In the genomic region with DNA sequence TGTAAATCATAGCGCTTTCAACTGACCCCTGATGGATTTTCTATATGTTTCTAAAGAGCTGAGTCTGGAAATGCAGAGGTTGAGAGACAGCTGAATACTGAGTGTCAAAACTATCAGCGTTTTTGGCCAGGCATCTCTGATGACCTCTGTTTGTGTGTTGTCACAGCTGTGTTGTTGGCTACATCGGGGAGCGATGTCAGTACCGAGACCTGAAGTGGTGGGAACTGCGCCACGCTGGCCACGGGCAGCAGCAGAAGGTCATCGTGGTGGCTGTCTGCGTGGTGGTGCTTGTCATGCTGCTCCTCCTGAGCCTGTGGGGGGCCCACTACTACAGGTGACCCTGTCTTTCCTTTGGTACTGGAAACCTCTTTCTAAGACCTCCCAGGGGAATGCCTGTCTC, we compare ENCODE assay signal across 12 cellular contexts.
DNase-seq lines count a peak whose midpoint lies in the region; ATAC-seq and TF ChIP-seq lines count a peak whose summit lies in the region.
"Had no signal": no experiment of that assay in that cellular context is flagged by ENCODE, and none has a peak within 500 bp of the region (broad histone marks: within the 10 kb centered on the region; RNA-seq: fewer than 3 reads in every experiment).

No MANE protein-coding gene starts in this region.

- DNase-seq in cardiac muscle cell (ENCODE audit: low read depth in 1 of 2, low spot score in 1 of 2) (no peak), left cardiac atrium (no peak), SK-N-MC (ENCODE audit: low read depth, low spot score) (no peak), mesenchymal stem cell (no peak), smooth muscle cell (lab: John Stamatoyannopoulos, UW; ENCODE audit: unreplicated experiment) (no peak)
- DNase-seq: NCI-H1436 treated with DMSO at 0.1 percent for 48 hours, NCI-H187 treated with DMSO at 0.1 percent for 48 hours, NCI-H524 treated with DMSO at 0.1 percent for 48 hours had no signal

- no peak overlapping the region for H4K91ac ChIP-seq in mesenchymal stem cell (ENCODE audit: low read length)

- no peaks in the 10 kb centered on the region for H3K79me1 ChIP-seq in mesenchymal stem cell (replicated peaks; ENCODE audit: low read length, poor library complexity, severe bottlenecking)

- ATAC-seq in left cardiac atrium (no peak), GM19455 (IDR thresholded peaks at IDR 0.05; ENCODE audit: unreplicated experiment) (no peak), HG02678 (IDR thresholded peaks at IDR 0.05; ENCODE audit: unreplicated experiment) (no peak), HG02973 (IDR thresholded peaks at IDR 0.05; ENCODE audit: unreplicated experiment) (no peak)

- H2AK5ac ChIP-seq in mesenchymal stem cell (ENCODE audit: low read length, severe bottlenecking), result no peak overlapping the region

- no peak overlapping the region for H3K14ac ChIP-seq in mesenchymal stem cell (ENCODE audit: low read length in 2 of 2)

- H3K4me3 ChIP-seq in cardiac muscle cell, result no peak overlapping the region
- no peak overlapping the region for H3K4me3 ChIP-seq in SK-N-MC
- H3K4me3 ChIP-seq in mesenchymal stem cell (ENCODE audit: insufficient read depth in 1 of 2, low read depth in 1 of 2, low read length in 2 of 2), result no peak overlapping the region
- H3K4me3 ChIP-seq in smooth muscle cell, result no peak overlapping the region

- H3K27me3 ChIP-seq in cardiac muscle cell (no peaks in the 10 kb centered on the region), mesenchymal stem cell (ENCODE audit: control insufficient read depth in 1 of 2, insufficient read depth in 1 of 2, low read length in 2 of 2) (no peaks in the 10 kb centered on the region), smooth muscle cell (ENCODE audit: low read depth) (no peaks in the 10 kb centered on the region)

- H3K9me3 ChIP-seq in cardiac muscle cell (ENCODE audit: low read depth) (no peaks in the 10 kb centered on the region), SK-N-MC (ENCODE audit: low read depth, low read length) (no peaks in the 10 kb centered on the region), mesenchymal stem cell (ENCODE audit: control insufficient read depth, low read length) (no peaks in the 10 kb centered on the region), smooth muscle cell (replicated peaks; ENCODE audit: low read depth) (no peaks in the 10 kb centered on the region)

- no peaks in the 10 kb centered on the region for H3F3A ChIP-seq in smooth muscle cell (ENCODE audit: low read depth)

- H3K36me3 ChIP-seq in cardiac muscle cell, result no peaks in the 10 kb centered on the region
- no peaks in the 10 kb centered on the region for H3K36me3 ChIP-seq in SK-N-MC (ENCODE audit: insufficient read depth, low read length)
- no peaks in the 10 kb centered on the region for H3K36me3 ChIP-seq in mesenchymal stem cell (ENCODE audit: control insufficient read depth in 1 of 2, insufficient read depth in 2 of 2, low read depth in 1 of 2, low read length in 2 of 2)
- H3K36me3 ChIP-seq in smooth muscle cell (ENCODE audit: low read depth), result no peaks in the 10 kb centered on the region

- no peak overlapping the region for H3K23ac ChIP-seq in mesenchymal stem cell (ENCODE audit: low read length in 2 of 2)

- no peak overlapping the region for H3K4me2 ChIP-seq in mesenchymal stem cell (ENCODE audit: low read length, poor library complexity, severe bottlenecking)
- peak overlapping the region; percentile 40 for H3K4me2 ChIP-seq in smooth muscle cell

- H2AFZ ChIP-seq in mesenchymal stem cell (ENCODE audit: low read depth, low read length), result no peak overlapping the region
- peak overlapping the region; percentile 76 for H2AFZ ChIP-seq in smooth muscle cell (ENCODE audit: low read depth)

- no peak overlapping the region for H3K9ac ChIP-seq in SK-N-MC (ENCODE audit: insufficient read length)
- H3K9ac ChIP-seq in mesenchymal stem cell (ENCODE audit: low read length), result no peak overlapping the region
- no peak overlapping the region for H3K9ac ChIP-seq in smooth muscle cell (ENCODE audit: low read depth)

- intact Hi-C loops in left cardiac atrium (cut with DNase I), result loop anchor here in 1 of 2 donors (2.0 kb wide), 1 partner anchor 511 kb away; no protein-coding TSS in a partner anchor

- H4K8ac ChIP-seq in mesenchymal stem cell (ENCODE audit: low read length), result peak overlapping the region; percentile 19

- no peak overlapping the region for H2BK12ac ChIP-seq in mesenchymal stem cell (ENCODE audit: low read length in 2 of 2)

- no peak overlapping the region for H2BK120ac ChIP-seq in mesenchymal stem cell (ENCODE audit: low read depth, low read length)

- H2BK15ac ChIP-seq in mesenchymal stem cell (ENCODE audit: low read depth, poor library complexity, severe bottlenecking), result no peak overlapping the region

- peak overlapping the region; percentile 64 for H3K27ac ChIP-seq in cardiac muscle cell
- H3K27ac ChIP-seq in SK-N-MC, result peak overlapping the region; percentile 32; the same call in 1 of the 2 replicates
- no peak overlapping the region for H3K27ac ChIP-seq in mesenchymal stem cell (ENCODE audit: low read length, poor library complexity, severe bottlenecking)
- no peak overlapping the region for H3K27ac ChIP-seq in smooth muscle cell (ENCODE audit: low read depth)
- H3K27ac ChIP-seq: RWPE1 had no signal

- no peak overlapping the region for H3K18ac ChIP-seq in mesenchymal stem cell (ENCODE audit: low read depth in 1 of 2, low read length in 2 of 2)

- H3K4me1 ChIP-seq in cardiac muscle cell (ENCODE audit: low read depth), result peaks cover 5% of the 10 kb centered on the region
- H3K4me1 ChIP-seq in mesenchymal stem cell (ENCODE audit: control insufficient read depth, insufficient read depth, low read depth, low read length), result peaks cover 2% of the 10 kb centered on the region
- H3K4me1 ChIP-seq in smooth muscle cell (ENCODE audit: low read depth), result peaks cover 3% of the 10 kb centered on the region

- no peaks in the 10 kb centered on the region for H4K20me1 ChIP-seq in smooth muscle cell (ENCODE audit: low read depth)

- no peak for TF ChIP-seq CTCF in cardiac muscle cell (IDR thresholded peaks at IDR 0.05; ENCODE audit: low read depth, low read length)
- no peak for TF ChIP-seq CTCF in smooth muscle cell (IDR thresholded peaks at IDR 0.05; ENCODE audit: borderline replicate concordance, insufficient read depth, poor library complexity, severe bottlenecking)

- WGBS in mesenchymal stem cell, result 89% methylated on average over 10 of the region's 10 CpGs
- WGBS in smooth muscle cell (ENCODE audit: low lambda C conversion rate), result 85% methylated on average over 10 of the region's 10 CpGs

- no peak overlapping the region for H3K4ac ChIP-seq in mesenchymal stem cell (ENCODE audit: low read depth in 1 of 2, low read length in 2 of 2)

- no peak overlapping the region for H2BK5ac ChIP-seq in mesenchymal stem cell (ENCODE audit: low read depth, low read length, poor library complexity, severe bottlenecking)

- H3K79me2 ChIP-seq in smooth muscle cell (ENCODE audit: low read depth), result no peaks in the 10 kb centered on the region

Comparison
In these comparisons a context has a peak if more than half of its experiments do, and no peak if none do; other contexts are left out.
1. H3K27ac ChIP-seq: peak in cardiac muscle cell (single experiment) and SK-N-MC (single experiment); none in mesenchymal stem cell (single experiment) and smooth muscle cell (single experiment).